Comparison of ENCODE assay signal across 1 cellular context in the genomic region with DNA sequence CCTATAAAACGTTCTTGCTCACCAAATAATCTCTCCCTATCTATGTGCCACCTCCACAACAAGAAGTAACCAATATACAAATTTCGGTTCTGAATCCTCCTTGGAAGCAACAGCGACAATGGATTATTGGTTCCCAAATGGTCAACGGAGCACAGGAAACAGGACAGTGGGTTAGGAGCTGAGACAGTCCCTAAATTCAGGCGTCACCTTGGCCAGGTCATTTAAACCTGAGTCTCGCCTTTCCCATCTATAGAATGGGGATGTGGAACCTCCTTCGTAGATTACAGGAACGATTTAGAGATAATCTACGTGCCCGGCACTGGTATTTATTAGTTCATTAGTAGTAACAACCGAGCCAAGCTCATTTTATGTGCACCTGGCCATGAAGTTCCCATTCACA.
TF ChIP-seq lines count a peak whose summit lies in the region.

No MANE protein-coding gene starts in this region.

TF ChIP-seq in K562, 482 proteins besides CTCF, POLR2A, EP300 and RAD21 (continued from another document):
- no peak for TF ChIP-seq SRSF1 (IDR thresholded peaks at IDR 0.05; ENCODE audit: low read depth, low read length)
- no peak for TF ChIP-seq GTF2A2 (tag; IDR thresholded peaks at IDR 0.05)
- TF ChIP-seq ZNF740 (CRISPR knock-in tag; IDR thresholded peaks at IDR 0.05) = no peak
- TF ChIP-seq ZNF740 (tag; IDR thresholded peaks at IDR 0.05) = no peak
- no peak for TF ChIP-seq DEAF1 (CRISPR knock-in tag; IDR thresholded peaks at IDR 0.05)
- TF ChIP-seq JUNB (CRISPR knock-in tag; conservative IDR thresholded peaks at IDR 0.05) = no peak
- TF ChIP-seq RBM25 (IDR thresholded peaks at IDR 0.05; ENCODE audit: low read depth, low read length, severe bottlenecking) = peak; percentile 92
- TF ChIP-seq FUS (optimal IDR thresholded peaks at IDR 0.05; ENCODE audit: low read depth, low read length) = no peak
- TF ChIP-seq E2F1 (CRISPR knock-in tag; IDR thresholded peaks at IDR 0.05) = no peak
- TF ChIP-seq, protein P1, sequence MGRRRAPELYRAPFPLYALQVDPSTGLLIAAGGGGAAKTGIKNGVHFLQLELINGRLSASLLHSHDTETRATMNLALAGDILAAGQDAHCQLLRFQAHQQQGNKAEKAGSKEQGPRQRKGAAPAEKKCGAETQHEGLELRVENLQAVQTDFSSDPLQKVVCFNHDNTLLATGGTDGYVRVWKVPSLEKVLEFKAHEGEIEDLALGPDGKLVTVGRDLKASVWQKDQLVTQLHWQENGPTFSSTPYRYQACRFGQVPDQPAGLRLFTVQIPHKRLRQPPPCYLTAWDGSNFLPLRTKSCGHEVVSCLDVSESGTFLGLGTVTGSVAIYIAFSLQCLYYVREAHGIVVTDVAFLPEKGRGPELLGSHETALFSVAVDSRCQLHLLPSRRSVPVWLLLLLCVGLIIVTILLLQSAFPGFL (CRISPR knock-in tag; IDR thresholded peaks at IDR 0.05) = no peak
- no peak for TF ChIP-seq FIP1L1 (IDR thresholded peaks at IDR 0.05; ENCODE audit: low read depth, low read length, poor library complexity, severe bottlenecking)
- TF ChIP-seq ESRRA (IDR thresholded peaks at IDR 0.05; ENCODE audit: borderline replicate concordance, low read depth) = peak; percentile 72
- TF ChIP-seq SUPT5H (IDR thresholded peaks at IDR 0.05) = no peak
- TF ChIP-seq, protein P2, sequence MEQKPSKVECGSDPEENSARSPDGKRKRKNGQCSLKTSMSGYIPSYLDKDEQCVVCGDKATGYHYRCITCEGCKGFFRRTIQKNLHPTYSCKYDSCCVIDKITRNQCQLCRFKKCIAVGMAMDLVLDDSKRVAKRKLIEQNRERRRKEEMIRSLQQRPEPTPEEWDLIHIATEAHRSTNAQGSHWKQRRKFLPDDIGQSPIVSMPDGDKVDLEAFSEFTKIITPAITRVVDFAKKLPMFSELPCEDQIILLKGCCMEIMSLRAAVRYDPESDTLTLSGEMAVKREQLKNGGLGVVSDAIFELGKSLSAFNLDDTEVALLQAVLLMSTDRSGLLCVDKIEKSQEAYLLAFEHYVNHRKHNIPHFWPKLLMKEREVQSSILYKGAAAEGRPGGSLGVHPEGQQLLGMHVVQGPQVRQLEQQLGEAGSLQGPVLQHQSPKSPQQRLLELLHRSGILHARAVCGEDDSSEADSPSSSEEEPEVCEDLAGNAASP (IDR thresholded peaks at IDR 0.05) = no peak
- TF ChIP-seq, protein P3, sequence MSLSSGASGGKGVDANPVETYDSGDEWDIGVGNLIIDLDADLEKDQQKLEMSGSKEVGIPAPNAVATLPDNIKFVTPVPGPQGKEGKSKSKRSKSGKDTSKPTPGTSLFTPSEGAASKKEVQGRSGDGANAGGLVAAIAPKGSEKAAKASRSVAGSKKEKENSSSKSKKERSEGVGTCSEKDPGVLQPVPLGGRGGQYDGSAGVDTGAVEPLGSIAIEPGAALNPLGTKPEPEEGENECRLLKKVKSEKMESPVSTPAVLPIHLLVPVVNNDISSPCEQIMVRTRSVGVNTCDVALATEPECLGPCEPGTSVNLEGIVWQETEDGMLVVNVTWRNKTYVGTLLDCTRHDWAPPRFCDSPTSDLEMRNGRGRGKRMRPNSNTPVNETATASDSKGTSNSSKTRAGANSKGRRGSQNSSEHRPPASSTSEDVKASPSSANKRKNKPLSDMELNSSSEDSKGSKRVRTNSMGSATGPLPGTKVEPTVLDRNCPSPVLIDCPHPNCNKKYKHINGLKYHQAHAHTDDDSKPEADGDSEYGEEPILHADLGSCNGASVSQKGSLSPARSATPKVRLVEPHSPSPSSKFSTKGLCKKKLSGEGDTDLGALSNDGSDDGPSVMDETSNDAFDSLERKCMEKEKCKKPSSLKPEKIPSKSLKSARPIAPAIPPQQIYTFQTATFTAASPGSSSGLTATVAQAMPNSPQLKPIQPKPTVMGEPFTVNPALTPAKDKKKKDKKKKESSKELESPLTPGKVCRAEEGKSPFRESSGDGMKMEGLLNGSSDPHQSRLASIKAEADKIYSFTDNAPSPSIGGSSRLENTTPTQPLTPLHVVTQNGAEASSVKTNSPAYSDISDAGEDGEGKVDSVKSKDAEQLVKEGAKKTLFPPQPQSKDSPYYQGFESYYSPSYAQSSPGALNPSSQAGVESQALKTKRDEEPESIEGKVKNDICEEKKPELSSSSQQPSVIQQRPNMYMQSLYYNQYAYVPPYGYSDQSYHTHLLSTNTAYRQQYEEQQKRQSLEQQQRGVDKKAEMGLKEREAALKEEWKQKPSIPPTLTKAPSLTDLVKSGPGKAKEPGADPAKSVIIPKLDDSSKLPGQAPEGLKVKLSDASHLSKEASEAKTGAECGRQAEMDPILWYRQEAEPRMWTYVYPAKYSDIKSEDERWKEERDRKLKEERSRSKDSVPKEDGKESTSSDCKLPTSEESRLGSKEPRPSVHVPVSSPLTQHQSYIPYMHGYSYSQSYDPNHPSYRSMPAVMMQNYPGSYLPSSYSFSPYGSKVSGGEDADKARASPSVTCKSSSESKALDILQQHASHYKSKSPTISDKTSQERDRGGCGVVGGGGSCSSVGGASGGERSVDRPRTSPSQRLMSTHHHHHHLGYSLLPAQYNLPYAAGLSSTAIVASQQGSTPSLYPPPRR (CRISPR knock-in tag; IDR thresholded peaks at IDR 0.05; ENCODE audit: borderline replicate concordance) = no peak
- TF ChIP-seq ZNF24 (IDR thresholded peaks at IDR 0.05) = no peak
TF ChIP-seq in K562: peak in this region for 6.
